16 cellular contexts compared by ENCODE assay signal in the genomic region with DNA sequence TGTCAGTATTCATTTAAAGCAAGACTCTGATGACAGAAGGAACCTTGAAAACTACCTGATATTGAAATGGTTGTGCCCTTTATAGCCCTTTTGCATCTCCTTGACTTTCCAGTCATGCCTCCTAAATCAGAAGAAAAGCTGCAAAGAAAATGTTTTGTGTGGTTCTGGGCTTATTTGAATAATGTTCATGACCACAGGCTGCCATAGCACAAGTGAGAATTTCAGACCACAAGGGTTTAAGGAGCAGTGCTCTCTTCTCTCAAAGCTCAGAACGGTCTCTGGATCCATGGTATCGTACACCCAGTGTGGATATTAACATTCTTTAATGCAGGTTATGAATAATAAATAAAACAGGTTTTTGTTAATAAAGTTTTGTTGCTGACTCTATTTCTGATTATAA. TPM values are rescaled to one million over a fixed set of nuclear protein-coding genes. Genes with fewer than 3 reads are reported as not detected.
DNase-seq lines count a peak whose midpoint lies in the region; ATAC-seq and TF ChIP-seq lines count a peak whose summit lies in the region.
"Had no signal": no experiment of that assay in that cellular context is flagged by ENCODE, and none has a peak within 500 bp of the region (broad histone marks: within the 10 kb centered on the region; RNA-seq: fewer than 3 reads in every experiment).

No MANE protein-coding gene starts in this region.

- no peak overlapping the region for H4K91ac ChIP-seq in IMR-90 (ENCODE audit: insufficient read depth, low read depth, low read length)

- H2BK120ac ChIP-seq in IMR-90 (ENCODE audit: low read depth, low read length) = no peak overlapping the region

- no peak overlapping the region for H4K5ac ChIP-seq in IMR-90 (ENCODE audit: low read depth, low read length)

- no peak overlapping the region for H3K56ac ChIP-seq in IMR-90 (ENCODE audit: extremely low read depth, insufficient read depth, low read length)

- H2AK9ac ChIP-seq in IMR-90 (replicated peaks; ENCODE audit: low read depth, low read length, poor library complexity) = no peak overlapping the region

- peaks cover 8% of the 10 kb centered on the region for H3K4me1 ChIP-seq in CD8-positive, alpha-beta T cell (ENCODE audit: insufficient read depth, low read length)
- H3K4me1 ChIP-seq in IMR-90 (ENCODE audit: control insufficient read depth, insufficient read depth, low read length) (peaks cover 15% of the 10 kb centered on the region), prostate gland (replicated peaks) (no peaks in the 10 kb centered on the region), right cardiac atrium (ENCODE audit: control insufficient read depth, insufficient read depth, low read length) (peaks cover 3% of the 10 kb centered on the region), tibial artery (no peaks in the 10 kb centered on the region), Caco-2 (no peaks in the 10 kb centered on the region)

- H3K18ac ChIP-seq in IMR-90 (ENCODE audit: low read depth, low read length) = no peak overlapping the region

- H3K4ac ChIP-seq in IMR-90 (ENCODE audit: low read depth, low read length) = no peak overlapping the region

- H3K4me3 ChIP-seq in CD8-positive, alpha-beta T cell (ENCODE audit: low read depth, low read length) = no peak overlapping the region
- H3K4me3 ChIP-seq in IMR-90 (ENCODE audit: insufficient read depth, low read depth, low read length) = no peak overlapping the region
- H3K4me3 ChIP-seq in prostate gland = no peak overlapping the region
- no peak overlapping the region for H3K4me3 ChIP-seq in right cardiac atrium (ENCODE audit: low read length)
- H3K4me3 ChIP-seq in tibial artery = no peak overlapping the region
- no peak overlapping the region for H3K4me3 ChIP-seq in Caco-2 (ENCODE audit: low read depth, low read length)
- H3K4me3 ChIP-seq: coronary artery, heart right ventricle, thoracic aorta had no signal

- H3K36me3 ChIP-seq in CD8-positive, alpha-beta T cell (ENCODE audit: insufficient read depth, low read length) = peaks cover 17% of the 10 kb centered on the region
- H3K36me3 ChIP-seq in IMR-90 (ENCODE audit: control insufficient read depth, insufficient read depth, low read length) = peaks cover 37% of the 10 kb centered on the region
- H3K36me3 ChIP-seq in prostate gland = peaks cover 0 to 11% of the 10 kb centered on the region in 2 donors
- H3K36me3 ChIP-seq in tibial artery = peaks cover 27 to 98% (median 69%) of the 10 kb centered on the region in 3 donors
- H3K36me3 ChIP-seq in Caco-2 (ENCODE audit: control insufficient read depth, insufficient read depth, low read length) = peaks cover 1% of the 10 kb centered on the region; the same call in 1 of the 2 replicates

- TF ChIP-seq POLR2A in IMR-90 (IDR thresholded peaks at IDR 0.05; ENCODE audit: low read depth, low read length) (no peak), prostate gland (IDR thresholded peaks at IDR 0.05) (no peak)

- POLR2A ChIA-PET in CD8-positive, alpha-beta T cell (lab: Charles Lee) = interaction anchor here (1.0 to 2.0 kb wide), 2 partner anchors 20 to 204 kb away, joined by 3 to 5 read pairs; no protein-coding TSS in a partner anchor
- POLR2A ChIA-PET in IMR-90 (lab: Charles Lee; ENCODE audit: unreplicated experiment) (no interaction called here), Caco-2 (lab: Charles Lee) (no interaction called here)

- H4K8ac ChIP-seq in IMR-90 (ENCODE audit: low read depth in 2 of 2, low read length in 2 of 2) = no peak overlapping the region

- peak overlapping the region; percentile 72 for H3K27ac Mint-ChIP-seq in CD8-positive, alpha-beta T cell
- peak overlapping the region in 4 of 5 experiments; percentile 51 to 91 (median 76) for H3K27ac Mint-ChIP-seq in brain
- H3K27ac Mint-ChIP-seq in Caco-2 (ENCODE audit: unreplicated experiment) = no peak overlapping the region

- H3K14ac ChIP-seq in IMR-90 (replicated peaks; ENCODE audit: low read depth, low read length) = peak overlapping the region; percentile 15; the same call in 1 of the 2 replicates

- H3K4me1 Mint-ChIP-seq in CD8-positive, alpha-beta T cell (ENCODE audit: low read depth) = peaks cover 14% of the 10 kb centered on the region
- H3K4me1 Mint-ChIP-seq in brain = peaks cover 19% of the 10 kb centered on the region
- H3K4me1 Mint-ChIP-seq in Caco-2 (ENCODE audit: low read depth, unreplicated experiment) = no peaks in the 10 kb centered on the region

- TF ChIP-seq CTCF in CD8-positive, alpha-beta T cell (IDR thresholded peaks at IDR 0.05) = no peak
- TF ChIP-seq CTCF in IMR-90 (conservative IDR thresholded peaks at IDR 0.05; ENCODE audit: low read depth, low read length) (no peak), brain (conservative IDR thresholded peaks at IDR 0.05) (no peak), prostate gland (IDR thresholded peaks at IDR 0.05) (no peak), tibial artery (IDR thresholded peaks at IDR 0.05) (no peak), Caco-2 (IDR thresholded peaks at IDR 0.05; ENCODE audit: insufficient read depth in 1 of 2, low read depth in 1 of 2, low read length in 1 of 2, severe bottlenecking in 1 of 2, unreplicated experiment in 1 of 2) (no peak)

- no peak for ATAC-seq in CD8-positive, alpha-beta T cell
- ATAC-seq in IMR-90 (ENCODE audit: low read depth) (no peak), right cardiac atrium (no peak)
- ATAC-seq: PC-3 had no signal

- in situ Hi-C loops in IMR-90 (cut with MboI; ENCODE audit: low sequenced_read_pairs) = loop anchor here (25.0 kb wide), 2 partner anchors 129 to 554 kb away; a partner anchor contains a TSS

- no peak overlapping the region for H3K27ac ChIP-seq in CD8-positive, alpha-beta T cell (ENCODE audit: low read depth, low read length)
- H3K27ac ChIP-seq in IMR-90 (ENCODE audit: insufficient read depth, low read length) = no peak overlapping the region
- peak overlapping the region; percentile 27 to 41 for H3K27ac ChIP-seq in prostate gland
- no peak overlapping the region for H3K27ac ChIP-seq in right cardiac atrium (ENCODE audit: low read length)
- H3K27ac ChIP-seq in tibial artery = no peak overlapping the region
- H3K27ac ChIP-seq: heart right ventricle, KMS-11, thoracic aorta had no signal

- intact Hi-C loops in CD8-positive, alpha-beta T cell (cut with DNase I, micrococcal nuclease) = loop anchor here (1.0 to 2.0 kb wide), 4 partner anchors 21 to 235 kb away; no protein-coding TSS in a partner anchor
- intact Hi-C loops in IMR-90 (cut with micrococcal nuclease) (loop anchor here (1.0 to 5.0 kb wide), 6 partner anchors 65 to 574 kb away; no protein-coding TSS in a partner anchor), prostate gland (cut with DNase I) (loop anchor here (1.0 to 5.0 kb wide), 2 partner anchors 128 to 574 kb away; no protein-coding TSS in a partner anchor), right cardiac atrium (cut with DNase I) (loop anchor here (1.0 to 10.0 kb wide), 5 partner anchors 128 to 237 kb away; no protein-coding TSS in a partner anchor), tibial artery (cut with DNase I; ENCODE audit: low total_unique reads) (loop anchor here (2.0 to 10.0 kb wide), 2 partner anchors 129 to 237 kb away; no protein-coding TSS in a partner anchor), Caco-2 (cut with micrococcal nuclease; ENCODE audit: unreplicated experiment) (loop anchor here (1.0 to 5.0 kb wide), 3 partner anchors 79 to 235 kb away; no protein-coding TSS in a partner anchor)

- no peak overlapping the region for H3K4me2 ChIP-seq in IMR-90 (ENCODE audit: low read depth, low read length)
- H3K4me2 ChIP-seq: KMS-11 had no signal

- H3K27me3 Mint-ChIP-seq in CD8-positive, alpha-beta T cell (ENCODE audit: low read depth) = no peaks in the 10 kb centered on the region
- H3K27me3 Mint-ChIP-seq in brain = peaks cover 2% of the 10 kb centered on the region
- no peaks in the 10 kb centered on the region for H3K27me3 Mint-ChIP-seq in Caco-2 (ENCODE audit: insufficient read depth, unreplicated experiment)

- H2BK20ac ChIP-seq in IMR-90 (ENCODE audit: low read depth, low read length) = no peak overlapping the region

- H2AFZ ChIP-seq in IMR-90 (replicated peaks; ENCODE audit: low read length, poor library complexity) = no peak overlapping the region

- no peaks in the 10 kb centered on the region for H3K9me3 ChIP-seq in CD8-positive, alpha-beta T cell (ENCODE audit: low read length)
- H3K9me3 ChIP-seq in IMR-90 (ENCODE audit: control insufficient read depth, insufficient read depth, low read length) = no peaks in the 10 kb centered on the region
- H3K9me3 ChIP-seq in prostate gland = no peaks in the 10 kb centered on the region
- H3K9me3 ChIP-seq in right cardiac atrium (ENCODE audit: control insufficient read depth, low read length) = no peaks in the 10 kb centered on the region
- no peaks in the 10 kb centered on the region for H3K9me3 ChIP-seq in tibial artery
- no peaks in the 10 kb centered on the region for H3K9me3 ChIP-seq in Caco-2
- H3K9me3 ChIP-seq: heart right ventricle, thoracic aorta had no signal

- TF ChIP-seq RAD21 in IMR-90 (IDR thresholded peaks at IDR 0.05; ENCODE audit: low read length) = no peak

- H2BK15ac ChIP-seq in IMR-90 (ENCODE audit: low read depth, low read length) = no peak overlapping the region

- no TSS peak for BruUV-seq in IMR-90 (replicated peaks; lab: Mats Ljungman, UMichigan)
- no TSS peak for BruUV-seq in Caco-2 (replicated peaks; lab: Mats Ljungman, UMichigan)

- dilution Hi-C loops in IMR-90 (cut with HindIII; ENCODE audit: low sequenced_read_pairs, unreplicated experiment) = loop anchor here (25.0 kb wide), 1 partner anchor 129 kb away; no protein-coding TSS in a partner anchor

- WGBS in IMR-90 (ENCODE audit: extremely low coverage in 2 of 2, insufficient read length in 1 of 2), 2 experiments = no CpG with 5 or more reads among the region's 2 CpGs
- 96% methylated on average over 2 of the region's 2 CpGs for WGBS in prostate gland
- 99% methylated on average over 2 of the region's 2 CpGs for WGBS in right cardiac atrium

- no peak overlapping the region for H2BK5ac ChIP-seq in IMR-90 (ENCODE audit: low read depth, low read length, poor library complexity, severe bottlenecking)

- no peak overlapping the region for H3K9ac ChIP-seq in IMR-90 (ENCODE audit: low read depth, low read length)
- H3K9ac ChIP-seq: KMS-11 had no signal

- H3K79me1 ChIP-seq in IMR-90 (ENCODE audit: low read depth in 1 of 2, low read length in 2 of 2) = peaks cover 14 to 18% of the 10 kb centered on the region in 2 experiments

- H3K9me3 Mint-ChIP-seq in CD8-positive, alpha-beta T cell = no peaks in the 10 kb centered on the region
- no peaks in the 10 kb centered on the region for H3K9me3 Mint-ChIP-seq in brain
- H3K9me3 Mint-ChIP-seq in Caco-2 (ENCODE audit: unreplicated experiment) = no peaks in the 10 kb centered on the region

- H3K23ac ChIP-seq in IMR-90 (ENCODE audit: low read depth, low read length) = 0 out of 2 replicates have a peak overlapping the region, but pooled peaks have one; percentile 20

- H3K4me3 Mint-ChIP-seq in CD8-positive, alpha-beta T cell = no peak overlapping the region
- H3K4me3 Mint-ChIP-seq in brain (no peak overlapping the region), Caco-2 (ENCODE audit: unreplicated experiment) (no peak overlapping the region)

- DNase-seq in CD8-positive, alpha-beta T cell = no peak
- no peak for DNase-seq in IMR-90
- no peak for DNase-seq in prostate gland (ENCODE audit: low spot score)
- no peak for DNase-seq in right cardiac atrium
- no peak for DNase-seq in tibial artery
- DNase-seq in Caco-2 = no peak
- DNase-seq: activated CD4-positive, alpha-beta T cell treated with anti-CD3 and anti-CD28 coated beads for 1 hour; DND-41; heart right ventricle; NCI-H187; PC-3; SHP77 had no signal

- peaks cover 78% of the 10 kb centered on the region for H3K36me3 Mint-ChIP-seq in CD8-positive, alpha-beta T cell
- H3K36me3 Mint-ChIP-seq in brain (peaks cover 58% of the 10 kb centered on the region), Caco-2 (ENCODE audit: insufficient read depth, unreplicated experiment) (peaks cover 43% of the 10 kb centered on the region)

- no peak overlapping the region for H2AK5ac ChIP-seq in IMR-90 (ENCODE audit: low read depth, low read length)

- H3K9me1 ChIP-seq in IMR-90 (ENCODE audit: insufficient read depth, low read length) = no peaks in the 10 kb centered on the region; the same call in 1 of the 2 replicates

- CTCF ChIA-PET in CD8-positive, alpha-beta T cell (lab: Charles Lee) = interaction anchor here (0.6 to 12.6 kb wide), 32 partner anchors 8 to 330 kb away, joined by 3 to 232 read pairs (median 5); no protein-coding TSS in a partner anchor
- CTCF ChIA-PET in IMR-90 (lab: Yijun Ruan, JAX) = interaction anchor here (0.7 to 2.0 kb wide), 5 partner anchors 12 to 138 kb away, joined by 3 to 7 read pairs (median 3); no protein-coding TSS in a partner anchor
- CTCF ChIA-PET in Caco-2 (lab: Charles Lee) = interaction anchor here (0.6 to 1.6 kb wide), 2 partner anchors 128 to 260 kb away, joined by 4 to 9 read pairs; no protein-coding TSS in a partner anchor

- peaks cover 14% of the 10 kb centered on the region for H4K20me1 ChIP-seq in IMR-90 (ENCODE audit: insufficient read depth, low read length)

- H3K27me3 ChIP-seq in CD8-positive, alpha-beta T cell (ENCODE audit: insufficient read depth, low read length) = no peaks in the 10 kb centered on the region
- H3K27me3 ChIP-seq in IMR-90 (ENCODE audit: control insufficient read depth, insufficient read depth, low read length) (no peaks in the 10 kb centered on the region), prostate gland (replicated peaks; ENCODE audit: insufficient read depth) (no peaks in the 10 kb centered on the region), right cardiac atrium (ENCODE audit: control insufficient read depth, insufficient read depth) (no peaks in the 10 kb centered on the region), tibial artery (no peaks in the 10 kb centered on the region), Caco-2 (replicated peaks; ENCODE audit: control insufficient read depth, insufficient read depth, low read length) (no peaks in the 10 kb centered on the region)
- H3K27me3 ChIP-seq: heart right ventricle had no signal

RNA-seq across cellular contexts. Expression of a gene that starts 54.2 kb away (rescaled TPM):
- 10 to 100 TPM; 23.7 to 25.2 TPM for total RNA-seq in CD8-positive, alpha-beta T cell
- total RNA-seq in IMR-90 (2012; rRNA removed) (16.7 and 17.8 TPM in 2 replicates), prostate gland (10 to 100 TPM; 36.3 to 51.5 TPM), right cardiac atrium (10 to 100 TPM; 23.2 to 29.5 (median 24.0) TPM), Caco-2 (2022) (49.8 and 53.1 TPM in 2 replicates)
- polyA plus RNA-seq in IMR-90 (2012; rRNA removed) (20.2 and 21.6 TPM in 2 replicates), brain (ENCODE audit: insufficient read depth, low read depth, low replicate concordance) (34.2 TPM), right cardiac atrium (13.1 TPM)
- polyA plus RNA-seq in IMR-90 (2012; cell fraction: cytosol; rRNA removed) = 7.6 and 9.1 TPM in 2 replicates
- polyA plus RNA-seq in IMR-90 (2012; cell fraction: nucleus; rRNA removed; ENCODE audit: low replicate concordance) = 16.5 and 42.3 TPM in 2 replicates

Comparison
In these comparisons a context has a peak if more than half of its experiments do, and no peak if none do; other contexts are left out.
1. H3K27ac ChIP-seq: peak in prostate gland (2 of 2); none in CD8-positive, alpha-beta T cell (single experiment), IMR-90 (single experiment), right cardiac atrium (single experiment) and tibial artery (0 of 2).